ENCODE assay signal across 7 cellular contexts in the genomic region with DNA sequence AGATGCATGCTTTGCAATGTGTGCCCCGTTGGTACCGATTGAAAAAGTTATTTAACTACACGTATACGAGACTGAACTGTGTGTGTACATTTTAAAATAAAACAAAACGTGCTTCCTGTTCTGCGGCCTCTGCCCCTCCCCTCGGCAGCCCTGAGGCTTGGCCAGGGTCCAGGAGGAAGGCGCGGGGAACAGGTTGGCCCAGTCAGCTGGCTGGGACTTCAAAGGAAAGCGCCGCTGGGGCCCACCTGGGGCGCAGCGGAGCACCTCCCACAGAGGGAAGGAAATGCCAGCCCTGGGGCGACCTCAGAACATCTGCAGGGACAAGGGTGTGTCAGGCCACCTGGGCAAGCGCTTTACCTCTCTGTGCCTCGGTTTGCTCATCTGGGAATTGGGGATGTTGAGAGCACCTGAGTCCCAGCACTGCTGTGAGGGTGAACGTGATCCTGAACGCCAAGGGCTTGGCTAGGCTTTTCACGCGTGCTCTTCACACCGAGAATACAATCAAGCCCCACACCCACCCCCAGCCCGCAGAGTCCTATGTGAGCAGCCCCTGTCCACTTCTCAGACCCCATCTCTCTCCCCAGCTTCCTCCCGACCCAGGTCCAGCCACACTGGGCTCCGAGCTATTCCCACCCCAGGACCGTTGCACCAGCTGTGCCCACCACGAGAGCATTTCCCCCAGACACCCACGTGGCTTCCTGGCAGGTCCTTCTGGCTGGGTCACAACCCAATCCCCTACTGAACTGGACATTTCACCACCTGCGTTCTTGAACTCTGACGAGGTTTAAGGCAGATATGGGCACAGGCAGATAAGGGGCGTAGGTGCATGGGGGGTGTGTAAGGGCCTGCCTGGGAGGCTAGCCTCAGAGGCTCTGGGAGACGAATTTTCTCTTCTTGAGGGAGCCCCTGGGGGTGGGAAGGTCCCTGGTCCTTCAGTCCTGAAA. TPM values are rescaled to one million over a fixed set of nuclear protein-coding genes. Genes with fewer than 3 reads are reported as not detected.
A peak's percentile ranks its signal among the peaks of the same experiment; 100 is the strongest.
DNase-seq lines count a peak whose midpoint lies in the region; ATAC-seq and TF ChIP-seq lines count a peak whose summit lies in the region.

No MANE protein-coding gene starts in this region.

- H3K27me3 Mint-ChIP-seq in activated CD8-positive, alpha-beta T cell treated with anti-CD3 and anti-CD28 coated beads for 36 hours, result peaks cover 2% of the 10 kb centered on the region

- H3K4me3 ChIP-seq in epithelial cell of esophagus (ENCODE audit: low read length) (no peak overlapping the region), trophoblast cell (ENCODE audit: low read depth, low read length) (no peak overlapping the region)

- H2AK5ac ChIP-seq in trophoblast cell (ENCODE audit: low read length), result no peak overlapping the region

- H3K27ac Mint-ChIP-seq in activated CD8-positive, alpha-beta T cell treated with anti-CD3 and anti-CD28 coated beads for 36 hours, result no peak overlapping the region

- H3K14ac ChIP-seq in trophoblast cell (ENCODE audit: low read length), result no peak overlapping the region

- H2BK12ac ChIP-seq in trophoblast cell (ENCODE audit: low read length), result no peak overlapping the region

- H3K36me3 Mint-ChIP-seq in activated CD8-positive, alpha-beta T cell treated with anti-CD3 and anti-CD28 coated beads for 36 hours (ENCODE audit: low read depth), result no peaks in the 10 kb centered on the region

- H4K91ac ChIP-seq in trophoblast cell (ENCODE audit: low read depth, low read length), result no peak overlapping the region

- DNase-seq in NCI-H2227 (lab: John Stamatoyannopoulos, UW; ENCODE audit: unreplicated experiment) (peak; percentile 60), epithelial cell of esophagus (ENCODE audit: low read depth) (peak; percentile 92), trophoblast cell (peak; percentile 91 to 94), dedifferentiated amniotic fluid mesenchymal stem cell (ENCODE audit: extremely low spot score) (no peak)
- DNase-seq in activated CD8-positive, alpha-beta T cell treated with anti-CD3 and anti-CD28 coated beads for 36 hours, result peak; percentile 89

- H3K4me1 Mint-ChIP-seq in activated CD8-positive, alpha-beta T cell treated with anti-CD3 and anti-CD28 coated beads for 36 hours (ENCODE audit: low read depth), result peaks cover 22% of the 10 kb centered on the region

- no peak for TF ChIP-seq CTCF in activated CD8-positive, alpha-beta T cell treated with anti-CD3 and anti-CD28 coated beads for 36 hours (IDR thresholded peaks at IDR 0.05)
- no peak for TF ChIP-seq CTCF in epithelial cell of esophagus (IDR thresholded peaks at IDR 0.05; ENCODE audit: insufficient read depth, low read depth, low read length, missing control alignments)

- no CpG with 5 or more reads among the region's 31 CpGs for WGBS in trophoblast cell (ENCODE audit: extremely low coverage, insufficient coverage, insufficient read length)

- POLR2A ChIA-PET in activated CD8-positive, alpha-beta T cell treated with anti-CD3 and anti-CD28 coated beads for 36 hours (lab: Charles Lee), result no interaction called here

- no peak overlapping the region for H3K4me2 ChIP-seq in trophoblast cell (ENCODE audit: low read length)

- no peak overlapping the region for H3K23ac ChIP-seq in trophoblast cell (ENCODE audit: low read length)

- CTCF ChIA-PET in activated CD8-positive, alpha-beta T cell treated with anti-CD3 and anti-CD28 coated beads for 36 hours (lab: Charles Lee), result interaction anchor here (2.5 kb wide), 1 partner anchor 162 kb away, joined by 10 read pairs; no protein-coding TSS in a partner anchor

- no peak overlapping the region for H4K12ac ChIP-seq in trophoblast cell (ENCODE audit: low read depth, low read length)

- ATAC-seq in GM19023 (IDR thresholded peaks at IDR 0.05; ENCODE audit: unreplicated experiment) (peak; percentile 77), HG03159 (IDR thresholded peaks at IDR 0.05; ENCODE audit: unreplicated experiment) (peak; percentile 83)
- peak; percentile 89 for ATAC-seq in activated CD8-positive, alpha-beta T cell treated with anti-CD3 and anti-CD28 coated beads for 36 hours

- peaks cover 2% of the 10 kb centered on the region for H3K79me1 ChIP-seq in trophoblast cell (ENCODE audit: low read length)

- no peaks in the 10 kb centered on the region for H3K9me3 Mint-ChIP-seq in activated CD8-positive, alpha-beta T cell treated with anti-CD3 and anti-CD28 coated beads for 36 hours

- peak overlapping the region; percentile 10 for H3K4me3 Mint-ChIP-seq in activated CD8-positive, alpha-beta T cell treated with anti-CD3 and anti-CD28 coated beads for 36 hours

- H3K27ac ChIP-seq in trophoblast cell (ENCODE audit: low read depth, low read length), result no peak overlapping the region

- no peak overlapping the region for H2AFZ ChIP-seq in trophoblast cell (ENCODE audit: insufficient read depth, low read length, poor library complexity)

- H3K36me3 ChIP-seq in trophoblast cell (ENCODE audit: control insufficient read depth in 1 of 2, insufficient read depth in 2 of 2, low read length in 2 of 2), result no peaks in the 10 kb centered on the region

- peaks cover 7% of the 10 kb centered on the region for H3K9me3 ChIP-seq in trophoblast cell (ENCODE audit: insufficient read depth, low read depth, low read length)

- H3K18ac ChIP-seq in trophoblast cell (ENCODE audit: low read length), result no peak overlapping the region

- H3K79me2 ChIP-seq in trophoblast cell (ENCODE audit: control insufficient read depth, insufficient read depth, low read length, poor library complexity), result no peaks in the 10 kb centered on the region

- intact Hi-C loops in activated CD8-positive, alpha-beta T cell treated with anti-CD3 and anti-CD28 coated beads for 36 hours (cut with micrococcal nuclease), result no loop called here

- H3K9ac ChIP-seq in trophoblast cell (ENCODE audit: low read length), result no peak overlapping the region

- peaks cover 12 to 21% of the 10 kb centered on the region in 2 experiments for H3K4me1 ChIP-seq in trophoblast cell (ENCODE audit: control insufficient read depth in 1 of 2, insufficient read depth in 2 of 2, low read length in 2 of 2)

- H2BK120ac ChIP-seq in trophoblast cell (ENCODE audit: insufficient read depth, low read length, poor library complexity), result no peak overlapping the region

- H3K27me3 ChIP-seq in trophoblast cell (ENCODE audit: insufficient read depth, low read length), result no peaks in the 10 kb centered on the region

- no peak overlapping the region for H3K4ac ChIP-seq in trophoblast cell (ENCODE audit: low read depth, low read length)

- no peak overlapping the region for H2BK5ac ChIP-seq in trophoblast cell (ENCODE audit: low read depth, low read length, poor library complexity)

- H4K8ac ChIP-seq in trophoblast cell (ENCODE audit: low read depth, low read length), result no peak overlapping the region

RNA-seq across cellular contexts. Expression of a gene that starts 41.9 kb away (rescaled TPM):
- total RNA-seq in activated CD8-positive, alpha-beta T cell treated with anti-CD3 and anti-CD28 coated beads for 36 hours, result 100 to 1,000 TPM; 105 to 110 TPM
- polyA plus RNA-seq in trophoblast cell (2013), result 147 and 153 TPM in 2 replicates
